ENCODE assay signal across 17 cellular contexts in genomic region chr2:110851531-110851930, GRCh38.
DNase-seq lines count a peak whose midpoint lies in the region; ATAC-seq and TF ChIP-seq lines count a peak whose summit lies in the region.
"Had no signal": no experiment of that assay in that cellular context is flagged by ENCODE, and none has a peak within 500 bp of the region (broad histone marks: within the 10 kb centered on the region; RNA-seq: fewer than 3 reads in every experiment).

No MANE protein-coding gene starts in this region.

- intact Hi-C loops in posterior vena cava (cut with DNase I), result no loop called here

- H3K9me3 ChIP-seq in CD4-positive, CD25-positive, alpha-beta regulatory T cell (ENCODE audit: control insufficient read depth in 2 of 2, low read length in 2 of 2), result no peaks in the 10 kb centered on the region
- H3K9me3 ChIP-seq in DND-41 (ENCODE audit: insufficient read depth, low read length, severe bottlenecking), result no peaks in the 10 kb centered on the region

- peak overlapping the region in 2 of 3 donors; percentile 77 to 83 for H3K27ac Mint-ChIP-seq in CD4-positive, CD25-positive, alpha-beta regulatory T cell
- H3K27ac Mint-ChIP-seq in central memory CD8-positive, alpha-beta T cell (ENCODE audit: low read depth), result peak overlapping the region; percentile 88

- H3K9me3 Mint-ChIP-seq in CD4-positive, CD25-positive, alpha-beta regulatory T cell, result peaks cover 0 to 2% (median 0%) of the 10 kb centered on the region in 7 donors
- no peaks in the 10 kb centered on the region for H3K9me3 Mint-ChIP-seq in central memory CD8-positive, alpha-beta T cell

- H3K9ac ChIP-seq in DND-41 (ENCODE audit: low read depth, low read length), result peak overlapping the region; percentile 40
- H3K9ac ChIP-seq: KMS-11 had no signal

- peak overlapping the region; percentile 50; the same call in 1 of the 2 replicates for H2AFZ ChIP-seq in DND-41 (ENCODE audit: low read depth, low read length)

- no peaks in the 10 kb centered on the region for H4K20me1 ChIP-seq in DND-41 (ENCODE audit: insufficient read depth, low read length)

- no peaks in the 10 kb centered on the region for H3K79me2 ChIP-seq in DND-41 (ENCODE audit: insufficient read depth, low read length)

- no peak overlapping the region for H3K4me3 ChIP-seq in CD4-positive, CD25-positive, alpha-beta regulatory T cell (ENCODE audit: low read depth, low read length)
- H3K4me3 ChIP-seq in DND-41 (ENCODE audit: low read depth in 1 of 2, low read length in 2 of 2), result no peak overlapping the region
- H3K4me3 ChIP-seq: SK-N-MC had no signal

- TF ChIP-seq CTCF in DND-41 (IDR thresholded peaks at IDR 0.05; ENCODE audit: borderline replicate concordance, extremely low read depth, low read length, poor library complexity, severe bottlenecking), result no peak

- H3K27ac ChIP-seq in CD4-positive, CD25-positive, alpha-beta regulatory T cell (ENCODE audit: insufficient read depth, low read length, poor library complexity, severe bottlenecking), result peak overlapping the region; percentile 68
- peak overlapping the region; percentile 86 for H3K27ac ChIP-seq in DND-41 (ENCODE audit: low read length)
- H3K27ac ChIP-seq: KMS-11, SK-N-MC had no signal

- H3K4me1 ChIP-seq in CD4-positive, CD25-positive, alpha-beta regulatory T cell (ENCODE audit: control insufficient read depth, insufficient read depth, low read length, poor library complexity, severe bottlenecking), result peaks cover 46% of the 10 kb centered on the region
- H3K4me1 ChIP-seq in DND-41 (ENCODE audit: insufficient read depth, low read length), result peaks cover 80% of the 10 kb centered on the region

- no peaks in the 10 kb centered on the region for H3K27me3 ChIP-seq in CD4-positive, CD25-positive, alpha-beta regulatory T cell (ENCODE audit: control insufficient read depth, insufficient read depth, low read length)
- no peaks in the 10 kb centered on the region for H3K27me3 ChIP-seq in DND-41 (ENCODE audit: insufficient read depth, low read length, poor library complexity)

- peaks cover 27 to 73% (median 43%) of the 10 kb centered on the region in 4 donors for H3K4me1 Mint-ChIP-seq in CD4-positive, CD25-positive, alpha-beta regulatory T cell
- H3K4me1 Mint-ChIP-seq in central memory CD8-positive, alpha-beta T cell, result peaks cover 63% of the 10 kb centered on the region

- H3K4me2 ChIP-seq in DND-41 (ENCODE audit: insufficient read depth, low read length), result no peak overlapping the region
- H3K4me2 ChIP-seq: KMS-11 had no signal

- peaks cover 4% of the 10 kb centered on the region for H3K27me3 Mint-ChIP-seq in CD4-positive, CD25-positive, alpha-beta regulatory T cell
- no peaks in the 10 kb centered on the region for H3K27me3 Mint-ChIP-seq in central memory CD8-positive, alpha-beta T cell

- H3K36me3 Mint-ChIP-seq in CD4-positive, CD25-positive, alpha-beta regulatory T cell, result no peaks in the 10 kb centered on the region
- H3K36me3 Mint-ChIP-seq in central memory CD8-positive, alpha-beta T cell (ENCODE audit: insufficient read depth), result peaks cover 14% of the 10 kb centered on the region

- no peaks in the 10 kb centered on the region for H3K36me3 ChIP-seq in CD4-positive, CD25-positive, alpha-beta regulatory T cell (ENCODE audit: control insufficient read depth, insufficient read depth, low read length)
- H3K36me3 ChIP-seq in DND-41 (ENCODE audit: insufficient read depth, low read length), result no peaks in the 10 kb centered on the region

- no peak overlapping the region for H3K4me3 Mint-ChIP-seq in CD4-positive, CD25-positive, alpha-beta regulatory T cell
- H3K4me3 Mint-ChIP-seq in central memory CD8-positive, alpha-beta T cell, result peak overlapping the region; percentile 47

- no peak for ATAC-seq in CD4-positive, CD25-positive, alpha-beta regulatory T cell (ENCODE audit: low read depth in 2 of 2)
- ATAC-seq in DND-41 (ENCODE audit: insufficient read depth, low read depth) (no peak), GM21423 (IDR thresholded peaks at IDR 0.05; ENCODE audit: unreplicated experiment) (no peak), HG02610 (IDR thresholded peaks at IDR 0.05; ENCODE audit: unreplicated experiment) (no peak)
- no peak for ATAC-seq in central memory CD8-positive, alpha-beta T cell (replicated peaks; ENCODE audit: extremely low read depth, poor library complexity, severe bottlenecking)

- DNase-seq in CD4-positive, CD25-positive, alpha-beta regulatory T cell, result no peak
- no peak for DNase-seq in DND-41
- no peak for DNase-seq in central memory CD8-positive, alpha-beta T cell (ENCODE audit: low spot score in 2 of 2)
- peak; percentile 74 for DNase-seq in posterior vena cava (ENCODE audit: low spot score)
- no peak for DNase-seq in DMS 273 treated with DMSO at 0.1 percent for 48 hours (lab: John Stamatoyannopoulos, UW)
- DNase-seq: ACHN, AML-193, GF-D8, MM.1S, NCI-H187 treated with DMSO at 0.1 percent for 48 hours, NCI-H345, NCI-H526 treated with DMSO at 0.1 percent for 48 hours, Right ventricle myocardium superior had no signal
